In genomic region chr11:207213-208176, GRCh38 we compare ENCODE assay signal across 8 cellular contexts. TPM values are rescaled to one million over a fixed set of nuclear protein-coding genes. Genes with fewer than 3 reads are reported as not detected.
A peak's percentile ranks its signal among the peaks of the same experiment; 100 is the strongest.
DNase-seq lines count a peak whose midpoint lies in the region; ATAC-seq and TF ChIP-seq lines count a peak whose summit lies in the region.

Gene BET1L, minus strand, starts transcription at chr11:207399. Its CDS starts 78 bp downstream, at chr11:207321.
Gene RIC8A, plus strand, starts transcription at chr11:207708. Its CDS starts 1,147 bp downstream, at chr11:208855.

- H3K27ac ChIP-seq in colonic mucosa (peak within 1 kb of the TSS; percentile 100), layer of hippocampus (ENCODE audit: low read depth, low read length) (peak within 1 kb of the TSS; percentile 92)

- no peaks in the 10 kb centered on the region for H3K27me3 ChIP-seq in BE2C
- H3K27me3 ChIP-seq in colonic mucosa, result no peaks in the 10 kb centered on the region
- H3K27me3 ChIP-seq in layer of hippocampus (ENCODE audit: control insufficient read depth, insufficient read depth, low read length), result no peaks in the 10 kb centered on the region

- peak; percentile 69 for ATAC-seq in HG03460 (IDR thresholded peaks at IDR 0.05; ENCODE audit: unreplicated experiment)

- H3K36me3 ChIP-seq in BE2C, result peaks cover 7% of the 10 kb centered on the region
- H3K36me3 ChIP-seq in colonic mucosa, result peaks cover 20% of the 10 kb centered on the region

- DNase-seq in BE2C (peak; percentile 88), GM19240 (ENCODE audit: insufficient read length, low spot score) (peak; percentile 96), NCI-H526 (lab: John Stamatoyannopoulos, UW) (peak; percentile 96 to 98), colonic mucosa (peak; percentile 96)
- DNase-seq in activated CD4-positive, alpha-beta T cell treated with anti-CD3 and anti-CD28 coated beads for 48 hours, result peak; percentile 97
- DNase-seq in stimulated activated CD4-positive, alpha-beta T cell treated with anti-CD3 and anti-CD28 coated beads, Interleukin-1b, Interleukin-23, amount 100 ng/mL, for 4 hours (ENCODE audit: low read depth in 2 of 2), result peak; percentile 89 to 97

- peak within 1 kb of the TSS; percentile 78 for H3K4me3 ChIP-seq in BE2C (ENCODE audit: low read depth, low read length)
- H3K4me3 ChIP-seq in colonic mucosa, result peak within 1 kb of the TSS; percentile 99

- intact Hi-C loops in colonic mucosa (cut with DNase I), result no loop called here

- TF ChIP-seq CTCF in BE2C (IDR thresholded peaks at IDR 0.05; ENCODE audit: low read depth, low read length), result no peak
- TF ChIP-seq CTCF in colonic mucosa (IDR thresholded peaks at IDR 0.05), result no peak

- no peaks in the 10 kb centered on the region for H3K4me1 ChIP-seq in BE2C
- peaks cover 21% of the 10 kb centered on the region for H3K4me1 ChIP-seq in colonic mucosa

- H3K9me3 ChIP-seq in BE2C (no peaks in the 10 kb centered on the region), colonic mucosa (no peaks in the 10 kb centered on the region)

- peak within 1 kb of the TSS; percentile 99 to 100 for H3K9ac ChIP-seq in colonic mucosa (ENCODE audit: low read depth in 2 of 2, low read length in 2 of 2)

RNA-seq across cellular contexts. Expression of gene BET1L, which starts in this region (rescaled TPM):
- polyA plus RNA-seq in BE2C (2012; ENCODE audit: insufficient read depth, insufficient read length, low read depth), result 41.1 TPM
- total RNA-seq in colonic mucosa, result 10 to 100 TPM; 51.0 to 62.2 TPM

RNA-seq across cellular contexts. Expression of gene RIC8A, which starts in this region (rescaled TPM):
- 118 TPM for polyA plus RNA-seq in BE2C (2012; ENCODE audit: insufficient read depth, insufficient read length, low read depth)
- 100 to 1,000 TPM in 1 of 2 donors, 10 to 100 TPM in 1; 69.3 to 112 TPM for total RNA-seq in colonic mucosa

Comparison
In these comparisons a context has a peak if more than half of its experiments do, and no peak if none do; other contexts are left out.
1. Peak in every context shown above with its lines: DNase-seq, ATAC-seq, H3K4me3 ChIP-seq and H3K27ac ChIP-seq.